Comparison of ENCODE assay signal across 8 cellular contexts in the genomic region with DNA sequence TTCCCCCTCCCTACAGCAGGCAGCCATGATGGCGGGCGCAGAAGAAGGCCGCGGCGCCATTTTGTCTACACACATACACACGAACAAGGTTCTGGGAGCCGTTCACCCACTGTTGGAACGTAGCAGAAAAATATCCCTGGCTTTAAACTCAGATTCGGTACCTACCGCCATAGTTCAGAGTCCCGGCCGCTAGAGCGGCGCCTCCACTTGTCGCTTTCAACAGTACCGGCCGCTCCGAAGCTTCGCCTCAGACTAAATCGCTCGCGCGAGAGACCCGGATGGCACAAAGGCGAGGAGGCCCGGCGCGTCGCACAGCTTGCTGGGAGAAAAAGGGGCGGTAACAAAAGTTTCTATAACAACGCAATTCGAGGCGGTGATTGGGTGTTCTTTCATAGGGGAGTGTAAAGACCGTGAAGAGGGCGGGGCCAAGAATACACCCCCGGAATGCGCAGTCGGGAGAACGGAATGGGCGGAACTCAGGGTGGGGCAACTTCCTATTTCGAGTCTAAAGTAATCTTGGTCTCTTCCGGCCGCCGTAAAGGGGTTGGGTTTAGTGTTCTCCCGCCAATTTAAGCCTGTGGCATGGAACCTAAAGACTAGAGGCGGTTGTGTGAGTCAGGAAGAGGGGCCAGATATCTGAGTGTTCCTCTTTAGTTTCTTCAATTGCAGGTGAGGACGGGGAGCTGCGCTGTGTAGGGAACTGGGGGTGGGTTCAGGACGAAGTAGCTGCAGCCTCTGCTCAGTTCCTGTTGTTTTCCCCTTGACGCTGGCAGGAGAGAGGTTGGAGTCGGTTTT. TPM values are rescaled to one million over a fixed set of nuclear protein-coding genes. Genes with fewer than 3 reads are reported as not detected.
DNase-seq lines count a peak whose midpoint lies in the region; ATAC-seq lines count a peak whose summit lies in the region.

Gene KNTC1 (plus strand): TSS at position 567 of the 795 bp plus-strand sequence. CDS start 2,815 bp downstream, outside the sequence.
Gene RSRC2 (minus strand): TSS at position 254 of the 795 bp plus-strand sequence. CDS start 83 bp downstream, at position 171.

- ATAC-seq in GM19043 (IDR thresholded peaks at IDR 0.05; ENCODE audit: low read depth, unreplicated experiment) = peak; percentile 78
- peak; percentile 91 for ATAC-seq in HG03354 (IDR thresholded peaks at IDR 0.05; ENCODE audit: poor library complexity, severe bottlenecking, unreplicated experiment)
- ATAC-seq in activated CD4-positive, CD25-positive, alpha-beta regulatory T cell treated with anti-CD3 and anti-CD28 coated beads, Interleukin-2, amount 50 U/mL, for 24 hours = peak; percentile 88 to 89

- DNase-seq in AG20443 (ENCODE audit: low spot score) = peak; percentile 98
- peak; percentile 99 for DNase-seq in NCI-H446 treated with DMSO at 0.1 percent for 48 hours (lab: John Stamatoyannopoulos, UW)
- DNase-seq in cerebellum (ENCODE audit: low spot score) = peak; percentile 99
- peak; percentile 100 for DNase-seq in islet precursor cell
- DNase-seq in stimulated activated CD4-positive, alpha-beta T cell treated with anti-CD3 and anti-CD28 coated beads, Interleukin-12 subunit alpha, Interleukin-12 subunit beta, amount 100 ng/mL, for 48 hours (ENCODE audit: low read depth in 2 of 3, low spot score in 1 of 3) = peak; percentile 98

RNA-seq across cellular contexts. Expression of gene KNTC1, which starts in this region (rescaled TPM):
- 60.8 TPM for total RNA-seq in cerebellum

RNA-seq across cellular contexts. Expression of gene RSRC2, which starts in this region (rescaled TPM):
- 82.8 TPM for total RNA-seq in cerebellum

Comparison
In these comparisons a context has a peak if more than half of its experiments do, and no peak if none do; other contexts are left out.
1. Peak in every context shown above with its lines: DNase-seq and ATAC-seq.